In genomic region chr2:177051278-177051677, GRCh38 we compare ENCODE assay signal across 32 cellular contexts.
"Had no signal": no experiment of that assay in that cellular context is flagged by ENCODE, and none has a peak within 500 bp of the region (broad histone marks: within the 10 kb centered on the region; RNA-seq: fewer than 3 reads in every experiment).

No MANE protein-coding gene starts in this region.

- H3K4me3 ChIP-seq: adrenal gland, body of pancreas, colonic mucosa, heart left ventricle had no signal

- H3K27ac ChIP-seq: adrenal gland, body of pancreas, colonic mucosa, heart left ventricle had no signal

- DNase-seq: activated CD4-positive, alpha-beta memory T cell treated with anti-CD3 and anti-CD28 coated beads for 36 hours; activated CD4-positive, alpha-beta T cell treated with anti-CD3 and anti-CD28 coated beads for 36 hours; activated CD4-positive, alpha-beta T cell treated with anti-CD3 and anti-CD28 coated beads, Interleukin-2, amount 10 ng/mL, durations not matched to agents 24 days and 14 days; activated CD4-positive, CD25-positive, alpha-beta regulatory T cell; activated CD4-positive, CD25-positive, alpha-beta regulatory T cell treated with anti-CD3 and anti-CD28 coated beads, Interleukin-2, amount 50 U/mL, for 72 hours; activated CD8-positive, alpha-beta memory T cell treated with anti-CD3 and anti-CD28 coated beads, Interleukin-2, amount 10 ng/mL, durations not matched to agents 7 days and 5 days; activated CD8-positive, alpha-beta memory T cell treated with anti-CD3 and anti-CD28 coated beads, Interleukin-2, amount 50 U/mL, for 4 hours; activated CD8-positive, alpha-beta T cell treated with anti-CD3 and anti-CD28 coated beads, Interleukin-2, amount 10 ng/mL, durations not matched to agents 7 days and 5 days; activated effector memory CD4-positive, alpha-beta T cell treated with anti-CD3 and anti-CD28 coated beads, Interleukin-2, amount 50 U/mL, for 16 hours; activated naive CD4-positive, alpha-beta T cell treated with anti-CD3 and anti-CD28 coated beads for 36 hours; activated naive CD8-positive, alpha-beta T cell treated with anti-CD3 and anti-CD28 coated beads for 36 hours; activated naive CD8-positive, alpha-beta T cell treated with anti-CD3 and anti-CD28 coated beads, Interleukin-2, amount 50 U/mL, for 24 hours; activated T-cell treated with anti-CD3 and anti-CD28 coated beads, Interleukin-2, amount 50 U/mL, for 1 hour; activated T-cell treated with anti-CD3 and anti-CD28 coated beads, Interleukin-2, amount 50 U/mL, for 48 hours; adrenal gland; amygdala; aorta; body of pancreas; caudate nucleus; cerebellar nuclear complex; colonic mucosa; effector memory CD4-positive, alpha-beta T cell; endodermal cell; foreskin fibroblast; heart left ventricle; hypothalamus; T1000 had no signal

- H3K4me3 Mint-ChIP-seq: activated CD4-positive, alpha-beta memory T cell treated with anti-CD3 and anti-CD28 coated beads for 36 hours; activated CD4-positive, alpha-beta T cell treated with anti-CD3 and anti-CD28 coated beads for 36 hours; activated CD4-positive, alpha-beta T cell treated with anti-CD3 and anti-CD28 coated beads, Interleukin-2, amount 10 ng/mL, durations not matched to agents 24 days and 14 days; activated CD8-positive, alpha-beta memory T cell treated with anti-CD3 and anti-CD28 coated beads, Interleukin-2, amount 10 ng/mL, durations not matched to agents 7 days and 5 days; activated CD8-positive, alpha-beta T cell treated with anti-CD3 and anti-CD28 coated beads, Interleukin-2, amount 10 ng/mL, durations not matched to agents 7 days and 5 days; activated naive CD4-positive, alpha-beta T cell treated with anti-CD3 and anti-CD28 coated beads for 36 hours; activated naive CD4-positive, alpha-beta T cell treated with anti-CD3 and anti-CD28 coated beads, Interleukin-2, amount 50 U/mL, for 24 hours; activated naive CD8-positive, alpha-beta T cell treated with anti-CD3 and anti-CD28 coated beads for 36 hours; activated naive CD8-positive, alpha-beta T cell treated with anti-CD3 and anti-CD28 coated beads, Interleukin-2, amount 50 U/mL, for 24 hours; activated T-helper 1 cell treated with anti-CD3 and anti-CD28 coated beads, Interleukin-12 subunit alpha, Interleukin-12 subunit beta, Interleukin-2, Interleukin-4 antibody, amounts not matched to agents 30 ng/mL and 10 ng/mL and 1 ng/mL, durations not matched to agents 14 hours and 24 hours and 36 hours; endodermal cell; T-helper 2 cell treated with Interferon-gamma antibody and Interleukin-4, amounts not matched to agents 5 μg/mL and 100 μg/mL, for 36 hours had no signal

- H3K9me3 ChIP-seq: adrenal gland, body of pancreas, colonic mucosa, heart left ventricle had no signal

- H3K9me3 Mint-ChIP-seq: activated CD4-positive, alpha-beta memory T cell treated with anti-CD3 and anti-CD28 coated beads for 36 hours; activated naive CD4-positive, alpha-beta T cell treated with anti-CD3 and anti-CD28 coated beads for 36 hours; activated naive CD8-positive, alpha-beta T cell treated with anti-CD3 and anti-CD28 coated beads, Interleukin-2, amount 50 U/mL, for 24 hours; activated T-helper 1 cell treated with anti-CD3 and anti-CD28 coated beads, Interleukin-12 subunit alpha, Interleukin-12 subunit beta, Interleukin-2, Interleukin-4 antibody, amounts not matched to agents 30 ng/mL and 10 ng/mL and 1 ng/mL, durations not matched to agents 14 hours and 24 hours and 36 hours; activated T-helper 2 cell treated with anti-CD3 and anti-CD28 coated beads, Interferon-gamma antibody, Interleukin-2, Interleukin-4, amounts not matched to agents 10 μg/mL and 5 μg/mL and 100 μg/mL, durations not matched to agents 14 hours and 24 hours and 36 hours; endodermal cell; T-helper 2 cell treated with Interferon-gamma antibody and Interleukin-4, amounts not matched to agents 5 μg/mL and 100 μg/mL, for 36 hours had no signal

- H3K36me3 Mint-ChIP-seq: activated CD4-positive, alpha-beta memory T cell treated with anti-CD3 and anti-CD28 coated beads for 36 hours; activated CD8-positive, alpha-beta memory T cell treated with anti-CD3 and anti-CD28 coated beads, Interleukin-2, amount 10 ng/mL, durations not matched to agents 7 days and 5 days; activated naive CD4-positive, alpha-beta T cell treated with anti-CD3 and anti-CD28 coated beads, Interleukin-2, amount 50 U/mL, for 24 hours; activated naive CD8-positive, alpha-beta T cell treated with anti-CD3 and anti-CD28 coated beads for 36 hours had no signal

- H3K27me3 Mint-ChIP-seq: activated naive CD8-positive, alpha-beta T cell treated with anti-CD3 and anti-CD28 coated beads for 36 hours had no signal

- H3K27ac Mint-ChIP-seq: activated CD4-positive, alpha-beta memory T cell treated with anti-CD3 and anti-CD28 coated beads for 36 hours; activated CD4-positive, alpha-beta T cell treated with anti-CD3 and anti-CD28 coated beads for 36 hours; activated CD4-positive, alpha-beta T cell treated with anti-CD3 and anti-CD28 coated beads, Interleukin-2, amount 10 ng/mL, durations not matched to agents 24 days and 14 days; activated CD8-positive, alpha-beta memory T cell treated with anti-CD3 and anti-CD28 coated beads, Interleukin-2, amount 10 ng/mL, durations not matched to agents 7 days and 5 days; activated CD8-positive, alpha-beta T cell treated with anti-CD3 and anti-CD28 coated beads, Interleukin-2, amount 10 ng/mL, durations not matched to agents 7 days and 5 days; activated naive CD4-positive, alpha-beta T cell treated with anti-CD3 and anti-CD28 coated beads for 36 hours; activated naive CD4-positive, alpha-beta T cell treated with anti-CD3 and anti-CD28 coated beads, Interleukin-2, amount 50 U/mL, for 24 hours; activated naive CD8-positive, alpha-beta T cell treated with anti-CD3 and anti-CD28 coated beads for 36 hours; activated naive CD8-positive, alpha-beta T cell treated with anti-CD3 and anti-CD28 coated beads, Interleukin-2, amount 50 U/mL, for 24 hours; activated T-helper 1 cell treated with anti-CD3 and anti-CD28 coated beads, Interleukin-12 subunit alpha, Interleukin-12 subunit beta, Interleukin-2, Interleukin-4 antibody, amounts not matched to agents 30 ng/mL and 10 ng/mL and 1 ng/mL, durations not matched to agents 14 hours and 24 hours and 36 hours; activated T-helper 2 cell treated with anti-CD3 and anti-CD28 coated beads, Interferon-gamma antibody, Interleukin-2, Interleukin-4, amounts not matched to agents 10 μg/mL and 5 μg/mL and 100 μg/mL, durations not matched to agents 14 hours and 24 hours and 36 hours; endodermal cell; T-helper 2 cell treated with Interferon-gamma antibody and Interleukin-4, amounts not matched to agents 5 μg/mL and 100 μg/mL, for 36 hours had no signal

- H3K4me1 Mint-ChIP-seq: activated CD4-positive, alpha-beta T cell treated with anti-CD3 and anti-CD28 coated beads for 36 hours; activated CD4-positive, alpha-beta T cell treated with anti-CD3 and anti-CD28 coated beads, Interleukin-2, amount 10 ng/mL, durations not matched to agents 24 days and 14 days; activated CD8-positive, alpha-beta memory T cell treated with anti-CD3 and anti-CD28 coated beads, Interleukin-2, amount 10 ng/mL, durations not matched to agents 7 days and 5 days; activated naive CD4-positive, alpha-beta T cell treated with anti-CD3 and anti-CD28 coated beads, Interleukin-2, amount 50 U/mL, for 24 hours; activated naive CD8-positive, alpha-beta T cell treated with anti-CD3 and anti-CD28 coated beads for 36 hours; activated naive CD8-positive, alpha-beta T cell treated with anti-CD3 and anti-CD28 coated beads, Interleukin-2, amount 50 U/mL, for 24 hours; endodermal cell had no signal

- H3K4me1 ChIP-seq: adrenal gland, body of pancreas, colonic mucosa, heart left ventricle had no signal

- H3K27me3 ChIP-seq: adrenal gland, body of pancreas, colonic mucosa, heart left ventricle had no signal

- H3K36me3 ChIP-seq: adrenal gland, colonic mucosa, heart left ventricle had no signal

- ATAC-seq: activated CD4-positive, alpha-beta T cell treated with anti-CD3 and anti-CD28 coated beads for 36 hours; activated CD8-positive, alpha-beta memory T cell treated with anti-CD3 and anti-CD28 coated beads, Interleukin-2, amount 10 ng/mL, durations not matched to agents 7 days and 5 days; activated CD8-positive, alpha-beta T cell treated with anti-CD3 and anti-CD28 coated beads, Interleukin-2, amount 10 ng/mL, durations not matched to agents 7 days and 5 days; activated naive CD8-positive, alpha-beta T cell treated with anti-CD3 and anti-CD28 coated beads, Interleukin-2, amount 50 U/mL, for 24 hours; body of pancreas; esophagus mucosa; heart left ventricle had no signal
